In the genomic region with DNA sequence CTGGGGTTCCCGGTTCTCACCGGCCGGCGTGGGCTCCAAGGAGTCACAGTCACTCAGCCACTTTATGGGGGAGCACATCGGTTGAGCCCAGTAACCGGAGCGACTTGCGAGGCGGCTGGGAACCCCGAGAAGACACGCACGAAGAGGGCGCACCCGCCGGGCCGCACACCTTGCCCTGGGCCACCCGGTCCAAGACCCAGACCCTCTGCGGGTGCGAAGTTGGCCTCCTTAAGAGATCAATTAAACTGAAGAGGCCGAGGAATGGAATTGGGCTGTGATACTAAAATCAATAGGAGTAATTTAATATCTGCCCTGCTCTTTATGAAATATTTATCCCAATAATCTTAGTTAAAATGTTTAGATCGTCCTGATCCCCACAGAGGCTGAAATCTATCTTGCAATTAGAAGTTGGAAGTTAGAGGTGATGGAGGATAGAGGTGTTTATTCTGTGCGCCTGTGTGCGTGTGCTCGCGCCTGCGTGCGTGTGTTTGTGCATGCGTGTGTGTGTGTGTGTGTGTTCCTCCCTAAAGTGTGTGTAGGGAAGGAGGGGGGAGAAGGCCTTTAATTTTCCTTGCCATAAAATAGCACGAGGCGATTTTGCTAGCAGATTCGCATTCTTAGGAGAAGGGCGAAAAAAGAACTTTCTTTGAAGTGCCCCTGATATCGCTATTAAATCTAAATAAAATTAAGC, we compare ENCODE assay signal across 8 cellular contexts. TPM values are rescaled to one million over a fixed set of nuclear protein-coding genes. Genes with fewer than 3 reads are reported as not detected.
DNase-seq lines count a peak whose midpoint lies in the region; ATAC-seq and TF ChIP-seq lines count a peak whose summit lies in the region.

No MANE protein-coding gene starts in this region.

- CTCF ChIA-PET in activated B cell treated with CpG ODN at 0.5 μM for 24 hours (lab: Charles Lee): no interaction called here

- peak overlapping the region; percentile 82 for H2AFZ ChIP-seq in GM23248

- no peaks in the 10 kb centered on the region for H3K9me3 ChIP-seq in GM23248 (ENCODE audit: low read depth)

- H3K9ac ChIP-seq in GM23248: peak overlapping the region; percentile 85

- TF ChIP-seq CTCF in activated B cell treated with CpG ODN at 0.5 μM for 24 hours (IDR thresholded peaks at IDR 0.05): no peak

- H3F3A ChIP-seq in GM23248 (ENCODE audit: insufficient read depth): no peaks in the 10 kb centered on the region

- H3K9me3 Mint-ChIP-seq in activated B cell treated with CpG ODN at 0.5 μM for 24 hours: no peaks in the 10 kb centered on the region

- peak overlapping the region; percentile 85 for H3K4me2 ChIP-seq in GM23248 (ENCODE audit: unreplicated experiment)

- H3K27me3 Mint-ChIP-seq in activated B cell treated with CpG ODN at 0.5 μM for 24 hours: peaks cover 33% of the 10 kb centered on the region

- 35 to 36% methylated on average over 33 of the region's 33 CpGs for WGBS in GM23248 (ENCODE audit: low coverage in 1 of 2, low lambda C conversion rate in 2 of 2, missing lambda C conversion rate in 2 of 2), 2 experiments

- peaks cover 33% of the 10 kb centered on the region for H3K79me2 ChIP-seq in GM23248 (ENCODE audit: insufficient read depth)

- ATAC-seq in activated B cell treated with CpG ODN at 0.5 μM for 24 hours (ENCODE audit: low read depth) (no peak), sciatic nerve (peak; percentile 7), HG02759 (IDR thresholded peaks at IDR 0.05; ENCODE audit: unreplicated experiment) (no peak), GM18909 (IDR thresholded peaks at IDR 0.05; ENCODE audit: poor library complexity, unreplicated experiment) (no peak)

- POLR2A ChIA-PET in activated B cell treated with CpG ODN at 0.5 μM for 24 hours (lab: Charles Lee): no interaction called here

- peak overlapping the region; percentile 85 for H3K4me3 ChIP-seq in GM23248

- no peaks in the 10 kb centered on the region for H3K27me3 ChIP-seq in GM23248 (replicated peaks; ENCODE audit: insufficient read depth)

- H4K20me1 ChIP-seq in GM23248 (ENCODE audit: insufficient read depth): no peaks in the 10 kb centered on the region

- H3K27ac ChIP-seq in GM23248: peak overlapping the region; percentile 56

- H3K4me1 Mint-ChIP-seq in activated B cell treated with CpG ODN at 0.5 μM for 24 hours: peaks cover 12% of the 10 kb centered on the region

- no peaks in the 10 kb centered on the region; the same call in 1 of the 2 replicates for H3K36me3 ChIP-seq in GM23248 (ENCODE audit: low read depth)

- in situ Hi-C loops in GM23248 (cut with MboI): loop anchor here (10.0 to 25.0 kb wide), 3 partner anchors 398 to 1048 kb away; no protein-coding TSS in a partner anchor

- no peaks in the 10 kb centered on the region for H3K4me1 ChIP-seq in GM23248 (ENCODE audit: insufficient read depth)

- H3K9me2 ChIP-seq in GM23248 (ENCODE audit: insufficient read depth): no peaks in the 10 kb centered on the region

- DNase-seq in GM23248 (no peak), activated B cell treated with CpG ODN at 0.5 μM for 24 hours (peak; percentile 22), glomerular visceral epithelial cell (ENCODE audit: extremely low spot score) (peak; percentile 21), sciatic nerve (ENCODE audit: low spot score) (no peak), NCI-H1105 treated with DMSO at 0.1 percent for 48 hours (lab: John Stamatoyannopoulos, UW) (no peak)
- no peak for DNase-seq in stimulated activated CD4-positive, alpha-beta T cell treated with anti-CD3 and anti-CD28 coated beads, Interleukin-4, amount 100 ng/mL, for 1 hour

- H3K4me3 Mint-ChIP-seq in activated B cell treated with CpG ODN at 0.5 μM for 24 hours: peak overlapping the region; percentile 85

- intact Hi-C loops in activated B cell treated with CpG ODN at 0.5 μM for 24 hours (cut with micrococcal nuclease) (loop anchor here (5.0 kb wide), 2 partner anchors 1045 to 1320 kb away; a partner anchor contains a TSS), sciatic nerve (cut with DNase I) (loop anchor here (5.0 to 10.0 kb wide), 2 partner anchors 198 to 400 kb away; no protein-coding TSS in a partner anchor)

- no peak overlapping the region for H3K27ac Mint-ChIP-seq in activated B cell treated with CpG ODN at 0.5 μM for 24 hours

- no peaks in the 10 kb centered on the region for H3K36me3 Mint-ChIP-seq in activated B cell treated with CpG ODN at 0.5 μM for 24 hours (ENCODE audit: low read depth)

RNA-seq across cellular contexts. Expression of a gene that starts 1.0 kb away (rescaled TPM):
- total RNA-seq in GM23248 (2014; rRNA removed; shearing (Covaris generic)): 24.8 and 25.9 TPM in 2 replicates
- polyA plus RNA-seq in GM23248 (2016; fragmentation: Nextera tagmentation; extraction: Ambion mirVana): 4.2 and 4.4 TPM in 2 replicates
- total RNA-seq in activated B cell treated with CpG ODN at 0.5 μM for 24 hours (0.07 TPM in 1 of 2 replicates, not detected in the other), sciatic nerve (10.4 TPM)

Comparison
In these comparisons a context has a peak if more than half of its experiments do, and no peak if none do; other contexts are left out.
1. DNase-seq: peak in activated B cell treated with CpG ODN at 0.5 μM for 24 hours (single experiment) and glomerular visceral epithelial cell (single experiment); none in GM23248 (single experiment), sciatic nerve (single experiment), NCI-H1105 treated with DMSO at 0.1 percent for 48 hours (single experiment) and stimulated activated CD4-positive, alpha-beta T cell treated with anti-CD3 and anti-CD28 coated beads, Interleukin-4, amount 100 ng/mL, for 1 hour (single experiment).
2. RNA of a gene that starts 1.0 kb away (total RNA-seq): 24.8 to 25.9 TPM in GM23248 and 10.4 TPM in sciatic nerve (single experiment); 0.07 TPM in activated B cell treated with CpG ODN at 0.5 μM for 24 hours; every median in the first group is over 10 times any median in the second.